20 cellular contexts compared by ENCODE assay signal in genomic region chr7:101629171-101629570, GRCh38. TPM values are rescaled to one million over a fixed set of nuclear protein-coding genes. Genes with fewer than 3 reads are reported as not detected.
DNase-seq lines count a peak whose midpoint lies in the region; ATAC-seq and TF ChIP-seq lines count a peak whose summit lies in the region.
"Had no signal": no experiment of that assay in that cellular context is flagged by ENCODE, and none has a peak within 500 bp of the region (broad histone marks: within the 10 kb centered on the region; RNA-seq: fewer than 3 reads in every experiment).

Gene MYL10 (minus strand): TSS chr7:101629296. CDS start chr7:101629118, 178 bp downstream.

- in situ Hi-C loops in SK-MEL-5 (cut with HindIII; ENCODE audit: low pct_unique_long_range_greater_than_20kb, low sequenced_read_pairs) (no loop called here), gastrocnemius medialis (cut with MboI; ENCODE audit: low sequenced_read_pairs in 4 of 4) (no loop called here)

- peaks cover 22% of the 10 kb centered on the region for H3K4me1 ChIP-seq in smooth muscle cell (ENCODE audit: low read depth)
- H3K4me1 ChIP-seq in vagina, result no peaks in the 10 kb centered on the region
- H3K4me1 ChIP-seq in gastrocnemius medialis, result peaks cover 3 to 37% of the 10 kb centered on the region in 2 donors

- intact Hi-C loops in vagina (cut with DNase I) (no loop called here), gastrocnemius medialis (cut with DNase I; ENCODE audit: low total_unique reads) (no loop called here)

- TF ChIP-seq POLR2A in vagina (IDR thresholded peaks at IDR 0.05) (no peak), gastrocnemius medialis (IDR thresholded peaks at IDR 0.05) (no peak)

- no peaks in the 10 kb centered on the region for H4K20me1 ChIP-seq in smooth muscle cell (ENCODE audit: low read depth)

- WGBS in smooth muscle cell (ENCODE audit: low lambda C conversion rate), result 84% methylated on average over 8 of the region's 8 CpGs

- H3K4me3 ChIP-seq in smooth muscle cell (no peak within 1 kb of the TSS), vagina (no peak within 1 kb of the TSS), gastrocnemius medialis (no peak within 1 kb of the TSS)
- H3K4me3 ChIP-seq: K562, SJSA1 had no signal

- no peak within 1 kb of the TSS for H2AFZ ChIP-seq in smooth muscle cell (ENCODE audit: low read depth)

- DNase-seq in NCI-H82 (lab: John Stamatoyannopoulos, UW) (peak; percentile 21), NCI-H82 treated with DMSO at 0.1 percent for 48 hours (lab: John Stamatoyannopoulos, UW; ENCODE audit: unreplicated experiment) (no peak), SK-MEL-5 (ENCODE audit: low read depth, low spot score) (peak; percentile 96), islet precursor cell (peak; percentile 57), smooth muscle cell (lab: John Stamatoyannopoulos, UW; ENCODE audit: unreplicated experiment) (no peak), SHP77 (lab: John Stamatoyannopoulos, UW) (no peak), vagina (ENCODE audit: extremely low spot score in 2 of 2) (no peak), gastrocnemius medialis (no peak)
- DNase-seq: AML-193, COR-L47, H7, NCI-H1105, NCI-H2081, NCI-H510A, NCI-H748 treated with DMSO at 0.1 percent for 48 hours, OCI-M1, RPMI8226 had no signal

- TF ChIP-seq CTCF in smooth muscle cell (IDR thresholded peaks at IDR 0.05; ENCODE audit: borderline replicate concordance, insufficient read depth, poor library complexity, severe bottlenecking), result no peak
- no peak for TF ChIP-seq CTCF in vagina (IDR thresholded peaks at IDR 0.05)
- TF ChIP-seq CTCF in gastrocnemius medialis (IDR thresholded peaks at IDR 0.05 in 4 of 5, conservative IDR thresholded peaks at IDR 0.05 in 1 of 5), result no peak

- H3K27me3 ChIP-seq in smooth muscle cell (ENCODE audit: low read depth), result no peaks in the 10 kb centered on the region
- H3K27me3 ChIP-seq in vagina, result no peaks in the 10 kb centered on the region
- no peaks in the 10 kb centered on the region for H3K27me3 ChIP-seq in gastrocnemius medialis
- H3K27me3 ChIP-seq: SJSA1 had no signal

- H3K9ac ChIP-seq in smooth muscle cell (ENCODE audit: low read depth), result no peak within 1 kb of the TSS

- peak within 1 kb of the TSS; percentile 7 for H3K4me2 ChIP-seq in smooth muscle cell

- no peaks in the 10 kb centered on the region for H3K79me2 ChIP-seq in smooth muscle cell (ENCODE audit: low read depth)

- peaks cover 13% of the 10 kb centered on the region for H3F3A ChIP-seq in smooth muscle cell (ENCODE audit: low read depth)

- no peak for ATAC-seq in gastrocnemius medialis
- ATAC-seq: K562 had no signal

- H3K36me3 ChIP-seq in smooth muscle cell (ENCODE audit: low read depth) (no peaks in the 10 kb centered on the region), vagina (no peaks in the 10 kb centered on the region), gastrocnemius medialis (no peaks in the 10 kb centered on the region)
- H3K36me3 ChIP-seq: SJSA1 had no signal

- H3K27ac ChIP-seq in smooth muscle cell (ENCODE audit: low read depth) (peak within 1 kb of the TSS; percentile 62), vagina (no peak within 1 kb of the TSS), gastrocnemius medialis (no peak within 1 kb of the TSS)
- H3K27ac ChIP-seq: 22Rv1, SJSA1 had no signal

- H3K9me3 ChIP-seq in smooth muscle cell (replicated peaks; ENCODE audit: low read depth) (no peaks in the 10 kb centered on the region), vagina (no peaks in the 10 kb centered on the region), gastrocnemius medialis (no peaks in the 10 kb centered on the region)

RNA-seq across cellular contexts. Expression of gene MYL10, which starts in this region (rescaled TPM):
- total RNA-seq in SK-MEL-5 (2014; rRNA removed; shearing (Covaris generic)), result 1.1 TPM in 1 of 2 replicates, not detected in the other
- 3.0 TPM in 1 of 2 replicates, not detected in the other for polyA plus RNA-seq in SK-MEL-5 (2015; cell fraction: cytosol; rRNA removed)
- polyA plus RNA-seq in SK-MEL-5 (2015; cell fraction: nucleus; rRNA removed), result 1.6 TPM in 1 of 2 replicates, not detected in the other
- total RNA-seq in smooth muscle cell, result 5.3 and 14.3 TPM in 2 replicates
- 19.0 and 32.7 TPM in 2 replicates for polyA plus RNA-seq in smooth muscle cell
- total RNA-seq in vagina, result not detected
- 1 to 10 TPM in 1 of 4 donors, not detected in 3; 6.3 TPM for total RNA-seq in gastrocnemius medialis
- total RNA-seq: H7, K562, SJSA1 had no signal
- polyA plus RNA-seq: K562 had no signal

Comparison
In these comparisons a context has a peak if more than half of its experiments do, and no peak if none do; other contexts are left out.
1. DNase-seq: peak in NCI-H82 (single experiment), SK-MEL-5 (single experiment) and islet precursor cell (single experiment); none in NCI-H82 treated with DMSO at 0.1 percent for 48 hours (single experiment), smooth muscle cell (single experiment), SHP77 (0 of 2), vagina (0 of 2) and gastrocnemius medialis (0 of 2).